In the genomic region with DNA sequence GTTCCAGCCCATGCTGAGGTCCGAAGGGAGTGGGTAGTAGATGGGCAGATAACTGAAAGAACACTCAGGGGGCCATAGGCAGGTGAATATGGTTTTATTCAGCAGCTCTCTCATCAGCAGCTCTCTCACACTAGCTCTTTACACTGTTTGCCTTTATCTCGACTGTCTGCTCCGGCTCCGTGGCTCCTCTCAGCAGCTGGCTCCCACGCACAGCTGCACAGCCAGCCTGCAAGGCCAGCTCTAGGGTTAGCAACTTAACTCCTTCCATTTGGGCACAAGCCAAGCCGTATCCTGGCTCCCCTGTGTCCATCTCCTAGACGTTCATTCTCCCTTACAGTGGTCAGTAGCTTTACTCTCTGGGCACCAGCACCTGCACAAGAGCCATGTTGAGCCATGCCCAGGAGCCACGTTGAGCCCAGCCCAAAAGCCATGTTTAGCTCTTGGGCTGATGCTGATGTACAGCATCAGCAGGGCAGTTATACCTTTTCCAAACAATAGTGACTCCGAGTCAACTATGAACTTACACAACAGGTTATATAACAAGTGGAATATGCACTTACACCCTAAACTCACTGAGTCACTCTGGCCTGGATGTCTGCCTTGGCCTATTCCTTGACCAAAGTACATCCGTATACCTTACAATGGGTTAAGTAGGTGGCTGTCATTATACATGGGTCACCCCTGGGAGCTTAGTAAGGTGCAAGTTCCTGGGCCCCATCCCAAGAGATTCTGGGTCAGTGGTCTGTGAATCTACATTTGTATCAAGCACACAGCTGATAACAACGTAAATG, we compare ENCODE assay signal across 36 cellular contexts. TPM values are rescaled to one million over a fixed set of nuclear protein-coding genes. Genes with fewer than 3 reads are reported as not detected.
"Had no signal": no experiment of that assay in that cellular context is flagged by ENCODE, and none has a peak within 500 bp of the region (broad histone marks: within the 10 kb centered on the region; RNA-seq: fewer than 3 reads in every experiment).

No MANE protein-coding gene starts in this region.

- H3K9me3 ChIP-seq: body of pancreas, breast epithelium had no signal

- H3K27ac ChIP-seq: body of pancreas, breast epithelium, RWPE1 had no signal

- H3K4me3 ChIP-seq: body of pancreas, breast epithelium had no signal

- H3K36me3 ChIP-seq: breast epithelium had no signal

- DNase-seq: activated CD4-positive, alpha-beta memory T cell treated with anti-CD3 and anti-CD28 coated beads for 36 hours; activated CD4-positive, alpha-beta T cell treated with anti-CD3 and anti-CD28 coated beads for 36 hours; activated CD4-positive, alpha-beta T cell treated with anti-CD3 and anti-CD28 coated beads, Interleukin-2, amount 50 U/mL, for 1 hour; activated CD8-positive, alpha-beta memory T cell treated with anti-CD3 and anti-CD28 coated beads, Interleukin-2, amount 50 U/mL, for 4 hours; activated gamma-delta T cell treated with Interleukin-2 at 50 U/mL for 16 hours; activated naive CD4-positive, alpha-beta T cell treated with anti-CD3 and anti-CD28 coated beads for 36 hours; activated naive CD8-positive, alpha-beta T cell treated with anti-CD3 and anti-CD28 coated beads, Interleukin-2, amount 10 ng/mL, durations not matched to agents 7 days and 5 days; activated T-cell treated with anti-CD3 and anti-CD28 coated beads for 4 hours; activated T-cell treated with anti-CD3 and anti-CD28 coated beads, Interleukin-2, amount 50 U/mL, for 4 hours; amygdala; body of pancreas; cerebellar nuclear complex; NCI-H1105; NCI-H1417 treated with DMSO at 0.1 percent for 48 hours; NCI-H187 treated with DMSO at 0.1 percent for 48 hours; NCI-H2081; NCI-H2171 treated with DMSO at 0.1 percent for 48 hours; NCI-H2227 treated with DMSO at 0.1 percent for 48 hours; NCI-H446 treated with DMSO at 0.1 percent for 48 hours; NCI-H524; NCI-H69; NCI-H82; NK-92 treated with Interleukin-12 subunit alpha and Interleukin-12 subunit beta, amount 100 ng/mL, for 24 hours; PC-3; SIG-M5; SW 1271 had no signal

- H3K4me1 ChIP-seq: body of pancreas, breast epithelium had no signal

- H3K27me3 ChIP-seq: body of pancreas, breast epithelium had no signal

RNA-seq across cellular contexts. Expression of gene TOPAZ1, which starts 34.6 kb away (rescaled TPM):
- total RNA-seq: activated CD4-positive, alpha-beta memory T cell treated with anti-CD3 and anti-CD28 coated beads for 36 hours; activated CD4-positive, alpha-beta T cell treated with anti-CD3 and anti-CD28 coated beads for 36 hours; activated naive CD4-positive, alpha-beta T cell treated with anti-CD3 and anti-CD28 coated beads for 36 hours; activated naive CD8-positive, alpha-beta T cell treated with anti-CD3 and anti-CD28 coated beads, Interleukin-2, amount 10 ng/mL, durations not matched to agents 7 days and 5 days; activated T-cell treated with anti-CD3 and anti-CD28 coated beads, Interleukin-2, amount 50 U/mL, for 4 hours; activated T-helper 1 cell treated with anti-CD3 and anti-CD28 coated beads, Interleukin-12 subunit alpha, Interleukin-12 subunit beta, Interleukin-2, Interleukin-4 antibody, amounts not matched to agents 30 ng/mL and 10 ng/mL and 1 ng/mL, durations not matched to agents 14 hours and 24 hours and 36 hours; astrocyte; body of pancreas; breast epithelium; cardiac septum; MCF 10A; PC-3; Right ventricle myocardium inferior; T-helper 1 cell treated with Interleukin-12 subunit alpha and Interleukin-12 subunit beta and Interleukin-4 antibody, amounts not matched to agents 30 ng/mL and 1 ng/mL, for 36 hours; T-helper 2 cell treated with Interferon-gamma antibody and Interleukin-4, amounts not matched to agents 100 ng/mL and 5 ng/mL, for 36 hours had no signal
- polyA plus RNA-seq: adipose tissue had no signal
